ENCODE assay signal across 24 cellular contexts in genomic region chr15:83225449-83225848, GRCh38. TPM values are rescaled to one million over a fixed set of nuclear protein-coding genes. Genes with fewer than 3 reads are reported as not detected.
"Had no signal": no experiment of that assay in that cellular context is flagged by ENCODE, and none has a peak within 500 bp of the region (broad histone marks: within the 10 kb centered on the region; RNA-seq: fewer than 3 reads in every experiment).

No MANE protein-coding gene starts in this region.

- H3K4me2 ChIP-seq: hepatocyte had no signal

- H3K27ac Mint-ChIP-seq: endodermal cell; naive thymus-derived CD4-positive, alpha-beta T cell; nephron progenitor cell; stimulated activated memory B cell treated with anti-CD40 and anti-IgM and Interleukin-4, amounts not matched to agents 10 μg/mL and 1 μg/mL and 100 μg/mL, for 72 hours; stimulated activated naive CD8-positive, alpha-beta T cell treated with anti-CD3 and anti-CD28 coated beads, Interleukin-15, Interleukin-2, amounts not matched to agents 100 ng/mL and 50 ng/mL, for 24 hours had no signal

- H3K9me3 Mint-ChIP-seq: stimulated activated memory B cell treated with anti-CD40 and anti-IgM and Interleukin-4, amounts not matched to agents 10 μg/mL and 1 μg/mL and 100 μg/mL, for 72 hours had no signal

- H2AFZ ChIP-seq: hepatocyte had no signal

- H3K4me1 ChIP-seq: psoas muscle, spleen, tibial artery, upper lobe of left lung, uterus had no signal

- ATAC-seq: left colon; left ventricle myocardium superior; naive thymus-derived CD4-positive, alpha-beta T cell; psoas muscle; sciatic nerve; stimulated activated memory B cell treated with anti-CD40 and anti-IgM and Interleukin-4, amounts not matched to agents 10 μg/mL and 1 μg/mL and 100 μg/mL, for 72 hours had no signal

- DNase-seq: dermis blood vessel endothelial cell; endodermal cell; erythroblast; foreskin melanocyte; head of caudate nucleus; left colon; left ventricle myocardium superior; naive thymus-derived CD4-positive, alpha-beta T cell; nephron progenitor cell; psoas muscle; retina; spleen; stimulated activated CD4-positive, alpha-beta T cell treated with anti-CD3 and anti-CD28 coated beads, Interleukin-15, amount 100 ng/mL, for 24 hours; stimulated activated CD4-positive, alpha-beta T cell treated with anti-CD3 and anti-CD28 coated beads, Interleukin-1b, Interleukin-23, amount 100 ng/mL, for 48 hours; stimulated activated CD4-positive, alpha-beta T cell treated with anti-CD3 and anti-CD28 coated beads, Interleukin-4, amount 100 ng/mL, for 24 hours; tibial artery; upper lobe of left lung; uterus had no signal

- FAIRE-seq: endothelial cell of umbilical vein had no signal

- H3K36me3 ChIP-seq: spleen, tibial artery, upper lobe of left lung, uterus had no signal

- H3K27ac ChIP-seq: hepatocyte, psoas muscle, spleen, tibial artery, upper lobe of left lung, uterus had no signal

- H3K79me2 ChIP-seq: hepatocyte had no signal

- H3K4me3 Mint-ChIP-seq: endodermal cell; naive thymus-derived CD4-positive, alpha-beta T cell; nephron progenitor cell; stimulated activated memory B cell treated with anti-CD40 and anti-IgM and Interleukin-4, amounts not matched to agents 10 μg/mL and 1 μg/mL and 100 μg/mL, for 72 hours; stimulated activated naive CD8-positive, alpha-beta T cell treated with anti-CD3 and anti-CD28 coated beads, Interleukin-15, Interleukin-2, amounts not matched to agents 100 ng/mL and 50 ng/mL, for 24 hours had no signal

- H3K4me3 ChIP-seq: hepatocyte, psoas muscle, spleen, tibial artery, upper lobe of left lung, uterus had no signal

- H3K4me1 Mint-ChIP-seq: endodermal cell; nephron progenitor cell; stimulated activated memory B cell treated with anti-CD40 and anti-IgM and Interleukin-4, amounts not matched to agents 10 μg/mL and 1 μg/mL and 100 μg/mL, for 72 hours had no signal

- H3K36me3 Mint-ChIP-seq: naive thymus-derived CD4-positive, alpha-beta T cell; stimulated activated memory B cell treated with anti-CD40 and anti-IgM and Interleukin-4, amounts not matched to agents 10 μg/mL and 1 μg/mL and 100 μg/mL, for 72 hours had no signal

- H3K27me3 ChIP-seq: hepatocyte, tibial artery, upper lobe of left lung, uterus had no signal

- H3K9me3 ChIP-seq: psoas muscle, upper lobe of left lung, uterus had no signal

RNA-seq across cellular contexts. Expression of gene BNC1, which starts 59.0 kb away (rescaled TPM):
- total RNA-seq: endodermal cell; left colon; mononuclear cell; naive thymus-derived CD4-positive, alpha-beta T cell had no signal
- polyA plus RNA-seq: naive thymus-derived CD4-positive, alpha-beta T cell had no signal
